In genomic region chr1:25216123-25216522, GRCh38 we compare ENCODE assay signal across 1 cellular context.
TF ChIP-seq lines count a peak whose summit lies in the region.

No MANE protein-coding gene starts in this region.

TF ChIP-seq in K562, 482 proteins besides CTCF, POLR2A, EP300 and RAD21 (continues in another document):
- TF ChIP-seq SP1 (CRISPR knock-in tag; IDR thresholded peaks at IDR 0.05) (0 out of 2 replicates have a peak, but pooled peaks have one; percentile 36), ZNF766 (CRISPR knock-in tag; conservative IDR thresholded peaks at IDR 0.05) (0 out of 2 replicates have a peak, but pooled peaks have one; percentile 53), NR2C1 (IDR thresholded peaks at IDR 0.05) (0 out of 2 replicates have a peak, but pooled peaks have one; percentile 19), NR2C1 (tag; IDR thresholded peaks at IDR 0.05) (no peak), SMAD2 (IDR thresholded peaks at IDR 0.05; ENCODE audit: low read depth, low read length) (no peak), HINFP (tag; conservative IDR thresholded peaks at IDR 0.05; ENCODE audit: low read depth) (0 out of 2 replicates have a peak, but pooled peaks have one; percentile 33), DPF2 (IDR thresholded peaks at IDR 0.05) (peak; percentile 35; the same call in 1 of the 2 replicates), VEZF1 (CRISPR knock-in tag; IDR thresholded peaks at IDR 0.05) (peak; percentile 83), SRF (CRISPR knock-in tag; IDR thresholded peaks at IDR 0.05) (peak in 1 of 2 experiments; percentile 56; a peak in 1 of 4 replicates), PBX2 (CRISPR knock-in tag; IDR thresholded peaks at IDR 0.05; ENCODE audit: low read depth) (no peak), PBX2 (tag; conservative IDR thresholded peaks at IDR 0.05; ENCODE audit: low read depth) (peak; percentile 64), MEIS2 (IDR thresholded peaks at IDR 0.05; ENCODE audit: partially characterized antibody) (peak; percentile 88), MYC (IDR thresholded peaks at IDR 0.05; ENCODE audit: low read depth, low read length) (peak; percentile 41; the same call in 1 of the 2 replicates), MYC (CRISPR knock-in tag; IDR thresholded peaks at IDR 0.05; ENCODE audit: borderline replicate concordance, low read depth) (no peak), PREB (CRISPR knock-in tag; IDR thresholded peaks at IDR 0.05) (no peak), TSC22D4 (tag; IDR thresholded peaks at IDR 0.05) (no peak), XRCC5 (IDR thresholded peaks at IDR 0.05; ENCODE audit: low read depth, low read length) (0 out of 2 replicates have a peak, but pooled peaks have one; percentile 33), SMARCE1 (IDR thresholded peaks at IDR 0.05) (peak; percentile 41; the same call in 1 of the 2 replicates), RCOR1 (IDR thresholded peaks at IDR 0.05; ENCODE audit: borderline replicate concordance in 1 of 2, low read depth in 2 of 2, low read length in 2 of 2) (peak in 1 of 2 experiments; percentile 74; a peak in 2 of 4 replicates), STAT5B (CRISPR knock-in tag; IDR thresholded peaks at IDR 0.05) (no peak), EGR1 (conservative IDR thresholded peaks at IDR 0.05) (no peak), GABPA (tag; conservative IDR thresholded peaks at IDR 0.05; ENCODE audit: low read depth) (peak; percentile 43; the same call in 1 of the 2 replicates), E2F1 (CRISPR knock-in tag; IDR thresholded peaks at IDR 0.05) (no peak), SOX6 (IDR thresholded peaks at IDR 0.05) (peak; percentile 29; the same call in 1 of the 2 replicates), ZNF197 (CRISPR knock-in tag; IDR thresholded peaks at IDR 0.05; ENCODE audit: low read depth) (peak; percentile 79; the same call in 1 of the 2 replicates), BCLAF1 (IDR thresholded peaks at IDR 0.05; ENCODE audit: borderline replicate concordance in 1 of 2, control insufficient read depth in 1 of 2, low read depth in 2 of 2, low read length in 1 of 2) (no peak), ZNF384 (IDR thresholded peaks at IDR 0.05; ENCODE audit: low read depth, low read length) (no peak), FOXM1 (IDR thresholded peaks at IDR 0.05; ENCODE audit: low read depth) (peak; percentile 40; the same call in 1 of the 2 replicates), FOXM1 (CRISPR knock-in tag; IDR thresholded peaks at IDR 0.05; ENCODE audit: low read depth) (no peak), CTBP1 (IDR thresholded peaks at IDR 0.05; ENCODE audit: borderline replicate concordance) (peak; percentile 91), ZEB2 (IDR thresholded peaks at IDR 0.05) (peak; percentile 90), ARID1B (IDR thresholded peaks at IDR 0.05) (0 out of 2 replicates have a peak, but pooled peaks have one; percentile 29), PKNOX1 (IDR thresholded peaks at IDR 0.05) (peak; percentile 57; the same call in 1 of the 2 replicates), CCAR2 (IDR thresholded peaks at IDR 0.05; ENCODE audit: low read depth, low read length) (no peak), HDAC3 (IDR thresholded peaks at IDR 0.05; ENCODE audit: borderline replicate concordance, partially characterized antibody) (no peak), TEAD4 (IDR thresholded peaks at IDR 0.05; ENCODE audit: low read length) (peak; percentile 45; the same call in 1 of the 2 replicates), TEAD4 (CRISPR knock-in tag; IDR thresholded peaks at IDR 0.05; ENCODE audit: borderline replicate concordance) (no peak)
